In the genomic region with DNA sequence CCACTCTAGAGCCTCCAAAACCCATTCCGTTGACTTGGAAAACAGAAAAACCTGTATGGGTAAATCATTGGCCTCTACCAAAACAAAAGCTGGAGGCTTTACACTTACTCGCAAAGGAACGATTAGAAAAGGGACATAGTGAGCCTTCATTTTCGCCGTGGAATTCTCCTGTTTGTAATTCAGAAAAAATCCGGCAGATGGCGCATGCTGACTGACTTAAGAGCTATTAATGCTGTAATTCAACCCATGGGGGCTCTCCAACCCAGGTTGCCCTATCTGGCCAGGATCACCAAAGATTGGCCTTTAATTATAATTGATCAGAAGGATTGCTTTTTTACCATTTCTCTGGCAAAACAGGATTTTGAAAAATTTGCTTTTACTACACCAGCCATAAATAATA, we compare ENCODE assay signal across 8 cellular contexts.
A peak's percentile ranks its signal among the peaks of the same experiment; 100 is the strongest.
DNase-seq lines count a peak whose midpoint lies in the region; ATAC-seq and TF ChIP-seq lines count a peak whose summit lies in the region.

No MANE protein-coding gene starts in this region.

- peaks cover 66% of the 10 kb centered on the region for H3K36me3 Mint-ChIP-seq in endothelial cell (ENCODE audit: low read depth, unreplicated experiment)

- H3K4me3 ChIP-seq in parathyroid adenoma (ENCODE audit: low read depth, low read length) (no peak overlapping the region), MG63 (no peak overlapping the region)

- H3K4me1 ChIP-seq in parathyroid adenoma: no peaks in the 10 kb centered on the region

- H3K27me3 ChIP-seq in parathyroid adenoma (ENCODE audit: control insufficient read depth, insufficient read depth, low read length): no peaks in the 10 kb centered on the region
- H3K27me3 ChIP-seq in MG63: no peaks in the 10 kb centered on the region

- H3K9me3 ChIP-seq in parathyroid adenoma (ENCODE audit: control insufficient read depth, low read length) (no peaks in the 10 kb centered on the region), MG63 (no peaks in the 10 kb centered on the region)

- H3K27me3 Mint-ChIP-seq in endothelial cell (ENCODE audit: unreplicated experiment): peaks cover 4% of the 10 kb centered on the region

- no peaks in the 10 kb centered on the region for H3K79me2 ChIP-seq in parathyroid adenoma

- H3K9me3 Mint-ChIP-seq in endothelial cell (ENCODE audit: unreplicated experiment): peaks cover 26% of the 10 kb centered on the region

- H3K4me3 Mint-ChIP-seq in endothelial cell (ENCODE audit: unreplicated experiment): no peak overlapping the region

- ATAC-seq in HG03520 (IDR thresholded peaks at IDR 0.05; ENCODE audit: unreplicated experiment): no peak

- H3K9ac ChIP-seq in parathyroid adenoma: no peak overlapping the region

- TF ChIP-seq CTCF in endothelial cell (IDR thresholded peaks at IDR 0.05; ENCODE audit: unreplicated experiment) (peak; percentile 53), parathyroid adenoma (IDR thresholded peaks at IDR 0.05) (peak; percentile 48)

- no peaks in the 10 kb centered on the region for H3K36me3 ChIP-seq in parathyroid adenoma (ENCODE audit: control insufficient read depth, insufficient read depth, low read length)
- no peaks in the 10 kb centered on the region; the same call in 1 of the 2 replicates for H3K36me3 ChIP-seq in MG63

- no peak overlapping the region for H3K27ac ChIP-seq in parathyroid adenoma

- H3K4me2 ChIP-seq in parathyroid adenoma (ENCODE audit: low read length): no peak overlapping the region

- H3K4me1 Mint-ChIP-seq in endothelial cell (ENCODE audit: unreplicated experiment): no peaks in the 10 kb centered on the region

- H3K27ac Mint-ChIP-seq in endothelial cell (ENCODE audit: unreplicated experiment): no peak overlapping the region

- H2AFZ ChIP-seq in parathyroid adenoma: no peak overlapping the region

- DNase-seq in NCI-H1417 (lab: John Stamatoyannopoulos, UW) (peak in 2 of 3 experiments; percentile 16 to 83), NCI-H1417 treated with DMSO at 0.1 percent for 48 hours (lab: John Stamatoyannopoulos, UW) (no peak), NCI-H1105 treated with DMSO at 0.1 percent for 48 hours (lab: John Stamatoyannopoulos, UW) (peak; percentile 13), endothelial cell (ENCODE audit: low spot score) (no peak), MG63 (no peak)
- DNase-seq in activated CD4-positive, alpha-beta T cell treated with anti-CD3 and anti-CD28 coated beads, Interleukin-2, amount 50 U/mL, for 4 hours: peak; percentile 40 to 47

Comparison
In these comparisons a context has a peak if more than half of its experiments do, and no peak if none do; other contexts are left out.
1. DNase-seq: peak in NCI-H1417 (2 of 3), NCI-H1105 treated with DMSO at 0.1 percent for 48 hours (single experiment) and activated CD4-positive, alpha-beta T cell treated with anti-CD3 and anti-CD28 coated beads, Interleukin-2, amount 50 U/mL, for 4 hours (2 of 2); none in NCI-H1417 treated with DMSO at 0.1 percent for 48 hours (single experiment), endothelial cell (single experiment) and MG63 (single experiment).